In the genomic region with DNA sequence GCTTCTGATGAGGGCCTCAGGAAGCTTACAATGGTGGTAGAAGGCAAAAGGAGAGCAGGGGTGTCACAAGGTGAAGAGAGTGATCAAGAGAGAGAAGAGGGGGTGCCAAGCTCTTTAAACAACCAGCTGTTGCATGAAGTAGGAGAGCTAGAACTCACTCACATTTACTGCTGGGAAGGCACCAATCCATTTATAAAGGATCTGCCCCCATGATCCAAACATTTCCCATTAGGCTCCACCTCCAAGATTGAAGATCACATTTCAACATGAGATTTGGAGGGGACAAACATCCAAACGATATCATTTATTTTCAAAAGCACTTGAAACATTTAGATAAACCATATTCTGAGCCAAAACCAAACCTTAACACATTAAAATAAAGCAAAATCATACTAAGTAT, we compare ENCODE assay signal across 27 cellular contexts. TPM values are rescaled to one million over a fixed set of nuclear protein-coding genes. Genes with fewer than 3 reads are reported as not detected.
A peak's percentile ranks its signal among the peaks of the same experiment; 100 is the strongest.
DNase-seq lines count a peak whose midpoint lies in the region; ATAC-seq, FAIRE-seq and TF ChIP-seq lines count a peak whose summit lies in the region.
"Had no signal": no experiment of that assay in that cellular context is flagged by ENCODE, and none has a peak within 500 bp of the region (broad histone marks: within the 10 kb centered on the region; RNA-seq: fewer than 3 reads in every experiment).

No MANE protein-coding gene starts in this region.

- H3K4me3 Mint-ChIP-seq in activated T-cell treated with anti-CD3 and anti-CD28 coated beads, Interleukin-2, amount 50 U/mL, for 72 hours: peak overlapping the region in 1 of 2 donors; percentile 39
- no peak overlapping the region for H3K4me3 Mint-ChIP-seq in H9
- H3K4me3 Mint-ChIP-seq in astrocyte (ENCODE audit: unreplicated experiment): no peak overlapping the region
- no peak overlapping the region for H3K4me3 Mint-ChIP-seq in osteocyte (ENCODE audit: unreplicated experiment)
- H3K4me3 Mint-ChIP-seq: CD8-positive, alpha-beta T cell had no signal

- H2BK5ac ChIP-seq in H9 (ENCODE audit: insufficient read length, low read length): no peak overlapping the region

- WGBS in H9 (ENCODE audit: extremely low coverage, insufficient read length, low lambda C conversion rate): no CpG with 5 or more reads among the region's 1 CpG

- no peaks in the 10 kb centered on the region for H3K27me3 ChIP-seq in H9 (ENCODE audit: insufficient read depth, low read length)
- no peaks in the 10 kb centered on the region for H3K27me3 ChIP-seq in astrocyte (ENCODE audit: insufficient read depth, low read length)

- no peak overlapping the region for H2BK15ac ChIP-seq in H9 (ENCODE audit: low read depth, low read length)

- ATAC-seq in activated T-cell treated with anti-CD3 and anti-CD28 coated beads, Interleukin-2, amount 50 U/mL, for 72 hours (replicated peaks in 1 of 2): no peak
- ATAC-seq in GM21786 (IDR thresholded peaks at IDR 0.05; ENCODE audit: unreplicated experiment): no peak
- ATAC-seq: CD8-positive, alpha-beta T cell; HCT116 had no signal

- TF ChIP-seq CTCF in H9 (conservative IDR thresholded peaks at IDR 0.05): no peak
- no peak for TF ChIP-seq CTCF in astrocyte (IDR thresholded peaks at IDR 0.05; ENCODE audit: insufficient read depth, low read depth, low read length)
- TF ChIP-seq CTCF in osteocyte (IDR thresholded peaks at IDR 0.05): no peak

- H3K27ac ChIP-seq in H9 (ENCODE audit: insufficient read length, low read depth, low read length) (no peak overlapping the region), astrocyte (ENCODE audit: low read depth, low read length) (no peak overlapping the region)
- H3K27ac ChIP-seq: 22Rv1, HL-60, KMS-11 had no signal

- no peak overlapping the region for H2BK20ac ChIP-seq in H9 (ENCODE audit: low read depth, low read length, poor library complexity, severe bottlenecking)

- no peak overlapping the region for H2BK120ac ChIP-seq in H9 (ENCODE audit: low read depth, low read length, poor library complexity, severe bottlenecking)

- no peak for FAIRE-seq in astrocyte (lab: Jason Lieb, UNC)
- FAIRE-seq: GM12892 had no signal

- no peak overlapping the region for H3K18ac ChIP-seq in H9 (ENCODE audit: insufficient read length, low read depth, low read length)

- H3K4me1 Mint-ChIP-seq in activated T-cell treated with anti-CD3 and anti-CD28 coated beads, Interleukin-2, amount 50 U/mL, for 72 hours (ENCODE audit: low read depth): peaks cover 85% of the 10 kb centered on the region
- H3K4me1 Mint-ChIP-seq in H9: peaks cover 3 to 9% of the 10 kb centered on the region in 2 experiments; a peak in 3 of 4 replicates
- H3K4me1 Mint-ChIP-seq in astrocyte (ENCODE audit: low read depth, unreplicated experiment): peaks cover 19% of the 10 kb centered on the region
- H3K4me1 Mint-ChIP-seq in osteocyte (ENCODE audit: unreplicated experiment): peaks cover 83% of the 10 kb centered on the region

- no peak overlapping the region for H4K91ac ChIP-seq in H9 (ENCODE audit: insufficient read length, low read depth, low read length)

- no peak for DNase-seq in activated T-cell treated with anti-CD3 and anti-CD28 coated beads, Interleukin-2, amount 50 U/mL, for 72 hours
- no peak for DNase-seq in activated T-cell treated with anti-CD3 and anti-CD28 coated beads, Interleukin-2, amount 50 U/mL, for 1 hour
- no peak for DNase-seq in H9
- no peak for DNase-seq in astrocyte (ENCODE audit: low read depth)
- DNase-seq in osteocyte (ENCODE audit: extremely low spot score, unreplicated experiment): no peak
- no peak for DNase-seq in NCI-H2196 (lab: John Stamatoyannopoulos, UW; ENCODE audit: unreplicated experiment)
- no peak for DNase-seq in central memory CD4-positive, alpha-beta T cell
- DNase-seq: AML-193; C1 segment of cervical spinal cord; CD8-positive, alpha-beta T cell; DMS153; GOT3; MV-4-11; NCI-H1105 treated with DMSO at 0.1 percent for 48 hours; NCI-H1694; NCI-H2081 treated with DMSO at 0.1 percent for 48 hours; NCI-H2171 treated with DMSO at 0.1 percent for 48 hours; NCI-H446; NCI-H526; OCI-M1; Right ventricle myocardium superior had no signal

- no peaks in the 10 kb centered on the region for H3K9me3 Mint-ChIP-seq in activated T-cell treated with anti-CD3 and anti-CD28 coated beads, Interleukin-2, amount 50 U/mL, for 72 hours
- no peaks in the 10 kb centered on the region for H3K9me3 Mint-ChIP-seq in H9
- no peaks in the 10 kb centered on the region for H3K9me3 Mint-ChIP-seq in astrocyte (ENCODE audit: unreplicated experiment)
- no peaks in the 10 kb centered on the region for H3K9me3 Mint-ChIP-seq in osteocyte (ENCODE audit: unreplicated experiment)
- H3K9me3 Mint-ChIP-seq: CD8-positive, alpha-beta T cell had no signal

- H4K5ac ChIP-seq in H9 (ENCODE audit: insufficient read length, low read depth, low read length): no peak overlapping the region

- H3K4me2 ChIP-seq in H9 (ENCODE audit: insufficient read depth, insufficient read length, low read length) (no peak overlapping the region), astrocyte (ENCODE audit: low read length) (no peak overlapping the region)
- H3K4me2 ChIP-seq: KMS-11 had no signal

- peaks cover 4 to 20% of the 10 kb centered on the region in 2 donors for H3K36me3 Mint-ChIP-seq in activated T-cell treated with anti-CD3 and anti-CD28 coated beads, Interleukin-2, amount 50 U/mL, for 72 hours (ENCODE audit: insufficient read depth in 2 of 2)
- H3K36me3 Mint-ChIP-seq in H9 (ENCODE audit: insufficient read depth in 1 of 3, low read depth in 3 of 3): peaks cover 0 to 2% (median 0%) of the 10 kb centered on the region in 3 experiments; a peak in 2 of 7 replicates
- peaks cover 4% of the 10 kb centered on the region for H3K36me3 Mint-ChIP-seq in astrocyte (ENCODE audit: low read depth, unreplicated experiment)
- H3K36me3 Mint-ChIP-seq in osteocyte (ENCODE audit: unreplicated experiment): peaks cover 43% of the 10 kb centered on the region

- H2AFZ ChIP-seq in H9 (ENCODE audit: low read length) (no peak overlapping the region), astrocyte (ENCODE audit: low read depth, low read length) (no peak overlapping the region)

- H3K14ac ChIP-seq in H9 (ENCODE audit: insufficient read depth, low read length): no peak overlapping the region

- H3K9me3 ChIP-seq in H9 (ENCODE audit: control insufficient read depth, low read depth, low read length) (no peaks in the 10 kb centered on the region), astrocyte (ENCODE audit: insufficient read depth, low read depth, low read length) (no peaks in the 10 kb centered on the region)

- H3K4ac ChIP-seq in H9 (ENCODE audit: low read depth, low read length): no peak overlapping the region

- no peak overlapping the region for H4K8ac ChIP-seq in H9 (replicated peaks; ENCODE audit: insufficient read length, low read depth, low read length)

- no peak overlapping the region for H2AK5ac ChIP-seq in H9 (ENCODE audit: insufficient read length, low read length)

- no peaks in the 10 kb centered on the region; the same call in 1 of the 2 replicates for H3K4me1 ChIP-seq in H9 (ENCODE audit: insufficient read depth, low read length)
- H3K4me1 ChIP-seq in astrocyte (ENCODE audit: insufficient read depth, low read length): peaks cover 15% of the 10 kb centered on the region

- H3K79me2 ChIP-seq in H9 (ENCODE audit: insufficient read depth, low read length) (no peaks in the 10 kb centered on the region), astrocyte (ENCODE audit: insufficient read depth, low read length) (peaks cover 86% of the 10 kb centered on the region)

- no peaks in the 10 kb centered on the region for H3K36me3 ChIP-seq in astrocyte (ENCODE audit: insufficient read depth, low read length)

- no peak overlapping the region for H3K23ac ChIP-seq in H9 (ENCODE audit: insufficient read length, low read depth, low read length)

- no peak overlapping the region for H3T11ph ChIP-seq in H9 (ENCODE audit: low read length)

- no peak overlapping the region for H3K4me3 ChIP-seq in astrocyte (ENCODE audit: insufficient read depth, low read depth, low read length)

- H3K23me2 ChIP-seq in H9 (ENCODE audit: insufficient read length, low read depth, low read length, poor library complexity, severe bottlenecking): no peaks in the 10 kb centered on the region

- H3K9ac ChIP-seq in H9 (ENCODE audit: extremely low read depth, insufficient read length, low read length) (no peak overlapping the region), astrocyte (ENCODE audit: low read length) (no peak overlapping the region)
- H3K9ac ChIP-seq: KMS-11 had no signal

- H3K27me3 Mint-ChIP-seq in activated T-cell treated with anti-CD3 and anti-CD28 coated beads, Interleukin-2, amount 50 U/mL, for 72 hours (ENCODE audit: low read depth): no peaks in the 10 kb centered on the region
- H3K27me3 Mint-ChIP-seq in H9 (ENCODE audit: low read depth) (no peaks in the 10 kb centered on the region), astrocyte (ENCODE audit: low read depth, unreplicated experiment) (no peaks in the 10 kb centered on the region), osteocyte (ENCODE audit: unreplicated experiment) (no peaks in the 10 kb centered on the region)

- H4K20me1 ChIP-seq in H9 (ENCODE audit: control insufficient read depth, insufficient read depth, insufficient read length): no peaks in the 10 kb centered on the region
- peaks cover 3% of the 10 kb centered on the region for H4K20me1 ChIP-seq in astrocyte (ENCODE audit: insufficient read depth, low read length)

- H3K56ac ChIP-seq in H9 (ENCODE audit: insufficient read length, low read depth, low read length): no peak overlapping the region

- H3K27ac Mint-ChIP-seq in activated T-cell treated with anti-CD3 and anti-CD28 coated beads, Interleukin-2, amount 50 U/mL, for 72 hours: peak overlapping the region; percentile 64
- peak overlapping the region in 2 of 3 experiments; percentile 61 to 76; a peak in 2 of 7 replicates for H3K27ac Mint-ChIP-seq in H9
- H3K27ac Mint-ChIP-seq in astrocyte (ENCODE audit: unreplicated experiment): peak overlapping the region; percentile 47
- peak overlapping the region; percentile 70 for H3K27ac Mint-ChIP-seq in osteocyte (ENCODE audit: unreplicated experiment)
- H3K27ac Mint-ChIP-seq: CD8-positive, alpha-beta T cell had no signal

- no peak overlapping the region for H2BK12ac ChIP-seq in H9 (ENCODE audit: insufficient read length, low read depth, low read length)

- no peaks in the 10 kb centered on the region for H3K79me1 ChIP-seq in H9 (ENCODE audit: insufficient read depth, low read depth, low read length, poor library complexity, severe bottlenecking)

RNA-seq across cellular contexts. Expression of a gene that starts 26.3 kb away (rescaled TPM):
- total RNA-seq in activated T-cell treated with anti-CD3 and anti-CD28 coated beads, Interleukin-2, amount 50 U/mL, for 72 hours: 10 to 100 TPM; 45.3 to 46.1 TPM
- 53.8 and 59.0 TPM in 2 replicates for total RNA-seq in H9 (2021)
- total RNA-seq in astrocyte: 61.3 and 66.1 TPM in 2 replicates
- 151 and 160 TPM in 2 replicates for total RNA-seq in osteocyte
